In the genomic region with DNA sequence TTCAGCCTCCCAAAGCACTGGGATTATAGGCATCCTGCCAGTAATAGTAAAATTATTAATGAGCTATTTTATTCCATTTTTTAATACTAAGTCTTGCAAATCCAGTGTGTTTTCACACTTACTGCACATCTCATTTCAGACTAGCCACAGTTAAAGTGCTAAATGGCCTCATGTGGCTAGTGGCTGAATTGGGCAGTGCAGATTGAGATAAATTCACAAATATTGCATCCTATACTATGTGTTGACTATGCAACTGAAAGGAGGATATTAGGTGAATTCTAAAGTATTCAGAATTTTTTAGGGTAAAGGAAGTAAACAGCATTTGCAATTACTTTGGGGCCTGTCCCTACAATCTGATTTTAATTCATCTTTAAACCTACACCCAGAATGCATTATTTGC, we compare ENCODE assay signal across 11 cellular contexts. TPM values are rescaled to one million over a fixed set of nuclear protein-coding genes. Genes with fewer than 3 reads are reported as not detected.
DNase-seq lines count a peak whose midpoint lies in the region; ATAC-seq lines count a peak whose summit lies in the region.
"Had no signal": no experiment of that assay in that cellular context is flagged by ENCODE, and none has a peak within 500 bp of the region (broad histone marks: within the 10 kb centered on the region; RNA-seq: fewer than 3 reads in every experiment).

No MANE protein-coding gene starts in this region.

- peak overlapping the region; percentile 92 for H3K27ac Mint-ChIP-seq in activated CD8-positive, alpha-beta memory T cell treated with anti-CD3 and anti-CD28 coated beads, Interleukin-2, amount 10 ng/mL, durations not matched to agents 7 days and 5 days
- peak overlapping the region; percentile 97 for H3K27ac Mint-ChIP-seq in stimulated activated effector memory CD8-positive, alpha-beta T cell treated with anti-CD3 and anti-CD28 coated beads, Interleukin-12 subunit alpha, Interleukin-12 subunit beta, amount 100 ng/mL, for 72 hours

- peaks cover 1% of the 10 kb centered on the region for H3K9me3 Mint-ChIP-seq in activated CD8-positive, alpha-beta memory T cell treated with anti-CD3 and anti-CD28 coated beads, Interleukin-2, amount 10 ng/mL, durations not matched to agents 7 days and 5 days (ENCODE audit: low read depth)
- H3K9me3 Mint-ChIP-seq in stimulated activated effector memory CD8-positive, alpha-beta T cell treated with anti-CD3 and anti-CD28 coated beads, Interleukin-12 subunit alpha, Interleukin-12 subunit beta, amount 100 ng/mL, for 72 hours, result peaks cover 2% of the 10 kb centered on the region

- H3K4me3 Mint-ChIP-seq in activated CD8-positive, alpha-beta memory T cell treated with anti-CD3 and anti-CD28 coated beads, Interleukin-2, amount 10 ng/mL, durations not matched to agents 7 days and 5 days, result peak overlapping the region; percentile 68
- peak overlapping the region; percentile 64 for H3K4me3 Mint-ChIP-seq in stimulated activated effector memory CD8-positive, alpha-beta T cell treated with anti-CD3 and anti-CD28 coated beads, Interleukin-12 subunit alpha, Interleukin-12 subunit beta, amount 100 ng/mL, for 72 hours

- peaks cover 64% of the 10 kb centered on the region for H3K36me3 Mint-ChIP-seq in activated CD8-positive, alpha-beta memory T cell treated with anti-CD3 and anti-CD28 coated beads, Interleukin-2, amount 10 ng/mL, durations not matched to agents 7 days and 5 days
- peaks cover 22% of the 10 kb centered on the region for H3K36me3 Mint-ChIP-seq in stimulated activated effector memory CD8-positive, alpha-beta T cell treated with anti-CD3 and anti-CD28 coated beads, Interleukin-12 subunit alpha, Interleukin-12 subunit beta, amount 100 ng/mL, for 72 hours

- no peak for DNase-seq in activated CD8-positive, alpha-beta memory T cell treated with anti-CD3 and anti-CD28 coated beads, Interleukin-2, amount 10 ng/mL, durations not matched to agents 7 days and 5 days
- DNase-seq in activated CD8-positive, alpha-beta memory T cell treated with anti-CD3 and anti-CD28 coated beads, Interleukin-2, amount 50 U/mL, for 48 hours, result no peak
- DNase-seq in MV-4-11 (lab: John Stamatoyannopoulos, UW) (peak; percentile 19), AG08396 (ENCODE audit: low spot score) (no peak), HCEC 1CT (no peak)
- no peak for DNase-seq in stimulated activated effector memory CD8-positive, alpha-beta T cell treated with anti-CD3 and anti-CD28 coated beads, Interleukin-12 subunit alpha, Interleukin-12 subunit beta, amount 100 ng/mL, for 72 hours (ENCODE audit: low spot score in 2 of 2)
- DNase-seq in stimulated activated CD4-positive, alpha-beta T cell treated with anti-CD3 and anti-CD28 coated beads, Interleukin-4, amount 100 ng/mL, for 1 hour, result no peak
- DNase-seq: NCI-H1930, nucleus accumbens had no signal

- ATAC-seq in activated CD8-positive, alpha-beta memory T cell treated with anti-CD3 and anti-CD28 coated beads, Interleukin-2, amount 10 ng/mL, durations not matched to agents 7 days and 5 days, result peak; percentile 8
- ATAC-seq in HG02642 (IDR thresholded peaks at IDR 0.05; ENCODE audit: poor library complexity, unreplicated experiment), result peak; percentile 24
- ATAC-seq in stimulated activated effector memory CD8-positive, alpha-beta T cell treated with anti-CD3 and anti-CD28 coated beads, Interleukin-12 subunit alpha, Interleukin-12 subunit beta, amount 100 ng/mL, for 72 hours, result no peak

- CTCF ChIA-PET in activated CD8-positive, alpha-beta memory T cell treated with anti-CD3 and anti-CD28 coated beads, Interleukin-2, amount 10 ng/mL, durations not matched to agents 7 days and 5 days (lab: Charles Lee), result interaction anchor here (0.9 to 2.1 kb wide), 7 partner anchors 17 to 32 kb away, joined by 3 to 10 read pairs (median 5); no protein-coding TSS in a partner anchor

- H3K4me1 Mint-ChIP-seq in activated CD8-positive, alpha-beta memory T cell treated with anti-CD3 and anti-CD28 coated beads, Interleukin-2, amount 10 ng/mL, durations not matched to agents 7 days and 5 days, result peaks cover 73% of the 10 kb centered on the region
- H3K4me1 Mint-ChIP-seq in stimulated activated effector memory CD8-positive, alpha-beta T cell treated with anti-CD3 and anti-CD28 coated beads, Interleukin-12 subunit alpha, Interleukin-12 subunit beta, amount 100 ng/mL, for 72 hours, result peaks cover 79% of the 10 kb centered on the region

- no peaks in the 10 kb centered on the region for H3K27me3 Mint-ChIP-seq in activated CD8-positive, alpha-beta memory T cell treated with anti-CD3 and anti-CD28 coated beads, Interleukin-2, amount 10 ng/mL, durations not matched to agents 7 days and 5 days

RNA-seq across cellular contexts. Expression of a gene that starts 10.2 kb away (rescaled TPM):
- total RNA-seq in activated CD8-positive, alpha-beta memory T cell treated with anti-CD3 and anti-CD28 coated beads, Interleukin-2, amount 10 ng/mL, durations not matched to agents 7 days and 5 days, result 10 to 100 TPM; 73.2 to 73.8 TPM
- total RNA-seq: H1 had no signal
